8 cellular contexts compared by ENCODE assay signal in genomic region chr21:5153842-5154640, GRCh38.
DNase-seq lines count a peak whose midpoint lies in the region; ATAC-seq and TF ChIP-seq lines count a peak whose summit lies in the region.
"Not testable (repeated sequence)": the region's sequence is repeated elsewhere in the genome, so short reads cannot be mapped to it uniquely, and the experiment has no call there.

No MANE protein-coding gene starts in this region.

- not testable (repeated sequence) for H3K4me3 Mint-ChIP-seq in activated CD8-positive, alpha-beta memory T cell treated with anti-CD3 and anti-CD28 coated beads, Interleukin-2, amount 10 ng/mL, durations not matched to agents 7 days and 5 days
- peak overlapping the region in 1 of 8 donors; percentile 31 for H3K4me3 Mint-ChIP-seq in naive B cell

- peak; percentile 17 for ATAC-seq in activated CD8-positive, alpha-beta memory T cell treated with anti-CD3 and anti-CD28 coated beads, Interleukin-2, amount 10 ng/mL, durations not matched to agents 7 days and 5 days
- peak in 5 of 8 donors; percentile 1 to 58 (median 3) for ATAC-seq in heart right ventricle
- ATAC-seq in naive B cell (ENCODE audit: low read depth in 2 of 2): peak; percentile 1 to 8

- not testable (repeated sequence) for TF ChIP-seq CTCF in LNCaP clone FGC (IDR thresholded peaks at IDR 0.05; ENCODE audit: control insufficient read depth, extremely low read depth, insufficient read depth); choroid plexus epithelial cell (conservative IDR thresholded peaks at IDR 0.05; ENCODE audit: low read depth, low read length); heart right ventricle (IDR thresholded peaks at IDR 0.05)

- not testable (repeated sequence) for H3K79me2 ChIP-seq in ACC112 (ENCODE audit: control insufficient read depth, insufficient read depth, low read length, unreplicated experiment)

- H3K9me3 Mint-ChIP-seq in activated CD8-positive, alpha-beta memory T cell treated with anti-CD3 and anti-CD28 coated beads, Interleukin-2, amount 10 ng/mL, durations not matched to agents 7 days and 5 days (ENCODE audit: low read depth); naive B cell: not testable (repeated sequence)

- H3K4me1 Mint-ChIP-seq in activated CD8-positive, alpha-beta memory T cell treated with anti-CD3 and anti-CD28 coated beads, Interleukin-2, amount 10 ng/mL, durations not matched to agents 7 days and 5 days; naive B cell: not testable (repeated sequence)

- H3K4me2 ChIP-seq in skeletal muscle satellite cell (ENCODE audit: low read length): peak overlapping the region; percentile 33

- DNase-seq in H7; LNCaP clone FGC (ENCODE audit: low read depth); choroid plexus epithelial cell (ENCODE audit: low read depth); naive B cell: not testable (repeated sequence)
- DNase-seq in activated CD8-positive, alpha-beta memory T cell treated with anti-CD3 and anti-CD28 coated beads, Interleukin-2, amount 10 ng/mL, durations not matched to agents 7 days and 5 days: peak; percentile 39
- peak in 1 of 2 donors; percentile 15 for DNase-seq in heart right ventricle

- not testable (repeated sequence) for H3K9me3 ChIP-seq in heart right ventricle; skeletal muscle satellite cell (replicated peaks; ENCODE audit: low read length)

- H3K4me1 ChIP-seq in ACC112 (ENCODE audit: control insufficient read depth, insufficient read depth, low read length, unreplicated experiment); heart right ventricle; skeletal muscle satellite cell (ENCODE audit: control insufficient read depth, insufficient read depth, low read length): not testable (repeated sequence)

- H3K4me3 ChIP-seq in ACC112 (ENCODE audit: low read depth, low read length) (peak overlapping the region; percentile 59), H7 (ENCODE audit: insufficient read depth, low read depth, low read length) (peak overlapping the region; percentile 39), LNCaP clone FGC (ENCODE audit: low read depth, low read length) (peak overlapping the region; percentile 44), choroid plexus epithelial cell (ENCODE audit: low read depth, low read length) (peak overlapping the region; percentile 54), heart right ventricle (peak overlapping the region in 8 of 10 donors; percentile 33 to 58 (median 51)), skeletal muscle satellite cell (ENCODE audit: low read length) (peak overlapping the region; percentile 55)

- intact Hi-C loops in heart right ventricle (cut with DNase I): not testable (repeated sequence)

- not testable (repeated sequence) for H3K27ac Mint-ChIP-seq in activated CD8-positive, alpha-beta memory T cell treated with anti-CD3 and anti-CD28 coated beads, Interleukin-2, amount 10 ng/mL, durations not matched to agents 7 days and 5 days; naive B cell

- not testable (repeated sequence) for H3K27me3 Mint-ChIP-seq in activated CD8-positive, alpha-beta memory T cell treated with anti-CD3 and anti-CD28 coated beads, Interleukin-2, amount 10 ng/mL, durations not matched to agents 7 days and 5 days; naive B cell

- not testable (repeated sequence) for H3K27me3 ChIP-seq in ACC112 (ENCODE audit: insufficient read depth, low read length); H7 (ENCODE audit: control insufficient read depth, insufficient read depth, low read length); heart right ventricle; skeletal muscle satellite cell (ENCODE audit: control insufficient read depth, insufficient read depth, low read length)

- not testable (repeated sequence) for H3K9ac ChIP-seq in skeletal muscle satellite cell (ENCODE audit: low read depth, low read length)

- not testable (repeated sequence) for H3K36me3 ChIP-seq in ACC112 (ENCODE audit: insufficient read depth, low read length); H7 (replicated peaks; ENCODE audit: control insufficient read depth, insufficient read depth, low read length); heart right ventricle; skeletal muscle satellite cell (ENCODE audit: insufficient read depth, low read length)

- H2AFZ ChIP-seq in ACC112 (ENCODE audit: low read length, unreplicated experiment): not testable (repeated sequence)

- 0 to 5% methylated on average over 3 to 24 of the region's 69 CpGs for WGBS in heart right ventricle, 2 donors

- CTCF ChIA-PET in activated CD8-positive, alpha-beta memory T cell treated with anti-CD3 and anti-CD28 coated beads, Interleukin-2, amount 10 ng/mL, durations not matched to agents 7 days and 5 days (lab: Charles Lee): not testable (repeated sequence)

- H3K27ac ChIP-seq in ACC112 (ENCODE audit: low read depth, low read length): not testable (repeated sequence)
- peak overlapping the region in 1 of 10 donors; percentile 44 for H3K27ac ChIP-seq in heart right ventricle

- not testable (repeated sequence) for H3K36me3 Mint-ChIP-seq in activated CD8-positive, alpha-beta memory T cell treated with anti-CD3 and anti-CD28 coated beads, Interleukin-2, amount 10 ng/mL, durations not matched to agents 7 days and 5 days; naive B cell
